In the genomic region with DNA sequence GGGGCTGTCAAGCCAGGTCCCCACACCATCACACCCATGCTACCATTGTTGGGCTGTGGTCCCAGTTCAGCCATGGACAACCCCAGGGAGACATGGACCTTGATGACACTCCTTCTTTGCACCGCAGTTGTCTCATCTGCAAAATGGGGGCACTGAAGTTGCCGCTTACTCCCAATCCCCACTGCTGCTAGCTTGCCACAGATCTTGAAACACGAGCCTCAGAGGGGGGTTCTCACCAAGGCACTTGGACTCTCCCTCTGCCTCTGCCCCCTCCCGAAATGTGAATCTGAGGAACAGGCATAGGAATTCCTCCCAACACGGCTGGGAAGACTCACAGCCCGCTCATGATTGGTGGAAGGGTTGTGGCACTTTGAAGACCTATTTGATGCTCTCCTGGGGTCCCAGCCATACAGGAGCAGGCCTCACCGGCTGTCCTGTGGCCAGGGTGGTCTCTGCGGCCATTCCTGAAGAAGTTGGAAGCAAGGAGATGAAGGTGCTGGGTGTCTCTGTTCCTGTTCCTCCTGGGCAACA, we compare ENCODE assay signal across 13 cellular contexts. TPM values are rescaled to one million over a fixed set of nuclear protein-coding genes. Genes with fewer than 3 reads are reported as not detected.
A peak's percentile ranks its signal among the peaks of the same experiment; 100 is the strongest.
DNase-seq lines count a peak whose midpoint lies in the region; ATAC-seq and TF ChIP-seq lines count a peak whose summit lies in the region.
"Had no signal": no experiment of that assay in that cellular context is flagged by ENCODE, and none has a peak within 500 bp of the region (broad histone marks: within the 10 kb centered on the region; RNA-seq: fewer than 3 reads in every experiment).

No MANE protein-coding gene starts in this region.

- H3K9me3 ChIP-seq in CD8-positive, alpha-beta T cell (ENCODE audit: low read length) = no peaks in the 10 kb centered on the region
- H3K9me3 ChIP-seq in testis = no peaks in the 10 kb centered on the region
- H3K9me3 ChIP-seq: right atrium auricular region had no signal

- H3K27ac Mint-ChIP-seq in CD8-positive, alpha-beta T cell = peak overlapping the region; percentile 58
- peak overlapping the region; percentile 32 for H3K27ac Mint-ChIP-seq in activated naive CD4-positive, alpha-beta T cell treated with anti-CD3 and anti-CD28 coated beads, Interleukin-2, amount 50 U/mL, for 24 hours
- peak overlapping the region; percentile 27 for H3K27ac Mint-ChIP-seq in neural crest cell (ENCODE audit: unreplicated experiment)

- 84 to 90% methylated on average over 7 to 8 of the region's 8 CpGs for WGBS in testis, 2 donors

- no peaks in the 10 kb centered on the region for H3K27me3 Mint-ChIP-seq in CD8-positive, alpha-beta T cell (ENCODE audit: low read depth)
- no peaks in the 10 kb centered on the region for H3K27me3 Mint-ChIP-seq in activated naive CD4-positive, alpha-beta T cell treated with anti-CD3 and anti-CD28 coated beads, Interleukin-2, amount 50 U/mL, for 24 hours
- peaks cover 4% of the 10 kb centered on the region for H3K27me3 Mint-ChIP-seq in neural crest cell (ENCODE audit: low read depth)

- peaks cover 36% of the 10 kb centered on the region for H3K4me1 Mint-ChIP-seq in CD8-positive, alpha-beta T cell (ENCODE audit: low read depth)
- peaks cover 27% of the 10 kb centered on the region for H3K4me1 Mint-ChIP-seq in activated naive CD4-positive, alpha-beta T cell treated with anti-CD3 and anti-CD28 coated beads, Interleukin-2, amount 50 U/mL, for 24 hours
- no peaks in the 10 kb centered on the region for H3K4me1 Mint-ChIP-seq in neural crest cell

- POLR2A ChIA-PET in CD8-positive, alpha-beta T cell (lab: Charles Lee) = interaction anchor here (1.8 to 3.0 kb wide), 3 partner anchors 12 to 30 kb away, joined by 6 to 16 read pairs (median 13); partner anchors contain the start of gene RUNX3

- H3K4me1 ChIP-seq in CD8-positive, alpha-beta T cell (ENCODE audit: insufficient read depth, low read length) = peaks cover 24% of the 10 kb centered on the region
- H3K4me1 ChIP-seq in testis = no peaks in the 10 kb centered on the region
- H3K4me1 ChIP-seq: right atrium auricular region had no signal

- no peaks in the 10 kb centered on the region for H3K27me3 ChIP-seq in CD8-positive, alpha-beta T cell (ENCODE audit: insufficient read depth, low read length)
- no peaks in the 10 kb centered on the region for H3K27me3 ChIP-seq in testis
- H3K27me3 ChIP-seq: right atrium auricular region had no signal

- no peak overlapping the region for H3K4me3 ChIP-seq in CD8-positive, alpha-beta T cell (ENCODE audit: low read depth, low read length)
- H3K4me3 ChIP-seq in testis = no peak overlapping the region
- H3K4me3 ChIP-seq: right atrium auricular region had no signal

- peaks cover 26% of the 10 kb centered on the region for H3K36me3 ChIP-seq in CD8-positive, alpha-beta T cell (ENCODE audit: insufficient read depth, low read length)
- no peaks in the 10 kb centered on the region for H3K36me3 ChIP-seq in testis (ENCODE audit: low read depth, missing control alignments)
- H3K36me3 ChIP-seq: right atrium auricular region had no signal

- TF ChIP-seq POLR2A in GM18951 (IDR thresholded peaks at IDR 0.05; ENCODE audit: extremely low read depth, insufficient read depth, insufficient read length) (peak; percentile 22), testis (IDR thresholded peaks at IDR 0.05) (no peak)

- H3K36me3 Mint-ChIP-seq in CD8-positive, alpha-beta T cell = peaks cover 42% of the 10 kb centered on the region
- no peaks in the 10 kb centered on the region for H3K36me3 Mint-ChIP-seq in activated naive CD4-positive, alpha-beta T cell treated with anti-CD3 and anti-CD28 coated beads, Interleukin-2, amount 50 U/mL, for 24 hours
- no peaks in the 10 kb centered on the region for H3K36me3 Mint-ChIP-seq in neural crest cell (ENCODE audit: low read depth)

- CTCF ChIA-PET in CD8-positive, alpha-beta T cell (lab: Charles Lee) = interaction anchor here (0.9 to 4.0 kb wide), 16 partner anchors 11 to 307 kb away, joined by 3 to 21 read pairs (median 8); partner anchors contain the start of gene RUNX3

- H3K4me3 Mint-ChIP-seq in CD8-positive, alpha-beta T cell = no peak overlapping the region
- H3K4me3 Mint-ChIP-seq in activated naive CD4-positive, alpha-beta T cell treated with anti-CD3 and anti-CD28 coated beads, Interleukin-2, amount 50 U/mL, for 24 hours = no peak overlapping the region
- no peak overlapping the region for H3K4me3 Mint-ChIP-seq in neural crest cell

- H3K27ac ChIP-seq in CD8-positive, alpha-beta T cell (ENCODE audit: low read depth, low read length) = no peak overlapping the region
- no peak overlapping the region for H3K27ac ChIP-seq in testis
- H3K27ac ChIP-seq: right atrium auricular region had no signal

- intact Hi-C loops in CD8-positive, alpha-beta T cell (cut with DNase I, micrococcal nuclease) = loop anchor here (1.0 to 2.0 kb wide), 2 partner anchors 50 kb away; no protein-coding TSS in a partner anchor
- intact Hi-C loops in testis (cut with DNase I; ENCODE audit: low total_unique reads) = no loop called here

- in situ Hi-C loops in GM18951 (cut with MboI; ENCODE audit: low sequenced_read_pairs, unreplicated experiment) = no loop called here

- no peaks in the 10 kb centered on the region for H3K9me3 Mint-ChIP-seq in CD8-positive, alpha-beta T cell
- H3K9me3 Mint-ChIP-seq in activated naive CD4-positive, alpha-beta T cell treated with anti-CD3 and anti-CD28 coated beads, Interleukin-2, amount 50 U/mL, for 24 hours = no peaks in the 10 kb centered on the region
- no peaks in the 10 kb centered on the region for H3K9me3 Mint-ChIP-seq in neural crest cell

- no peak for TF ChIP-seq CTCF in CD8-positive, alpha-beta T cell (IDR thresholded peaks at IDR 0.05)
- TF ChIP-seq CTCF in neural crest cell (conservative IDR thresholded peaks at IDR 0.05) (no peak), testis (IDR thresholded peaks at IDR 0.05) (no peak)

- peak in 2 of 7 experiments; percentile 10 to 50 for DNase-seq in CD8-positive, alpha-beta T cell
- no peak for DNase-seq in neural crest cell (ENCODE audit: low read depth, low spot score)
- no peak for DNase-seq in Kasumi-1 (lab: John Stamatoyannopoulos, UW)
- no peak for DNase-seq in NOMO-1 treated with dmso at 0.1 percent for 144 hours (lab: John Stamatoyannopoulos, UW; ENCODE audit: unreplicated experiment)
- no peak for DNase-seq in testis
- DNase-seq: NCI-H1417 treated with DMSO at 0.1 percent for 48 hours, NCI-H524 treated with DMSO at 0.1 percent for 48 hours, T-helper 2 cell had no signal

- peak; percentile 1 for ATAC-seq in CD8-positive, alpha-beta T cell
- ATAC-seq in HG02610 (IDR thresholded peaks at IDR 0.05; ENCODE audit: unreplicated experiment) = no peak

RNA-seq across cellular contexts. Expression of gene RUNX3, which starts 31.1 kb away (rescaled TPM):
- total RNA-seq in CD8-positive, alpha-beta T cell = 100 to 1,000 TPM; 423 to 424 TPM
- total RNA-seq in neural crest cell (0.16 TPM in 1 of 2 replicates, not detected in the other), testis (1 to 10 TPM; 5.7 to 6.4 TPM)
- polyA plus RNA-seq in testis (ENCODE audit: insufficient read depth, low read depth, low replicate concordance) = 5.1 TPM
- total RNA-seq: frontal cortex had no signal

Comparison
In these comparisons a context has a peak if more than half of its experiments do, and no peak if none do; other contexts are left out.
1. RNA of gene RUNX3, which starts 31.1 kb away (total RNA-seq): 423 to 424 TPM in CD8-positive, alpha-beta T cell; 5.7 to 6.4 TPM in testis and 0.16 TPM in neural crest cell; every median in the first group is over 10 times any median in the second.
2. Peak in every context shown above with its lines, with median percentiles within 50 percentile points of each other: H3K27ac Mint-ChIP-seq.